2 cellular contexts compared by ENCODE assay signal in genomic region chr14:58092231-58092630, GRCh38.
A peak's percentile ranks its signal among the peaks of the same experiment; 100 is the strongest.
TF ChIP-seq lines count a peak whose summit lies in the region.

No MANE protein-coding gene starts in this region.

TF ChIP-seq in HEK293, 187 proteins besides CTCF, POLR2A, EP300 and RAD21 (continued from another document):
- no peak for TF ChIP-seq ZNF747 (tag by site-specific recombination; IDR thresholded peaks at IDR 0.05)
- peak; percentile 66 for TF ChIP-seq ZNF843 (tag by site-specific recombination; IDR thresholded peaks at IDR 0.05)
- peak; percentile 79 for TF ChIP-seq ZNF549 (tag by site-specific recombination; IDR thresholded peaks at IDR 0.05)
- TF ChIP-seq PRDM6 (tag by site-specific recombination; IDR thresholded peaks at IDR 0.05): peak; percentile 50; the same call in 1 of the 2 replicates
- TF ChIP-seq SP2 (tag by site-specific recombination; IDR thresholded peaks at IDR 0.05): no peak
- peak; percentile 49 for TF ChIP-seq FEZF1 (tag by site-specific recombination; IDR thresholded peaks at IDR 0.05)
- TF ChIP-seq ZNF112 (tag by site-specific recombination; IDR thresholded peaks at IDR 0.05): no peak

TF ChIP-seq in endothelial cell of umbilical vein, 7 proteins besides CTCF, POLR2A, EP300 and RAD21:
- no peak for TF ChIP-seq JUN (IDR thresholded peaks at IDR 0.05; ENCODE audit: borderline replicate concordance, insufficient read depth, insufficient read length, low read depth)
- no peak for TF ChIP-seq POLR2AphosphoS5 (IDR thresholded peaks at IDR 0.05; ENCODE audit: insufficient read depth, low read depth, low read length)
- no peak for TF ChIP-seq MAX (IDR thresholded peaks at IDR 0.05; ENCODE audit: insufficient read depth, insufficient read length)
- TF ChIP-seq EZH2 (IDR thresholded peaks at IDR 0.05; ENCODE audit: borderline replicate concordance, low read depth, low read length, severe bottlenecking): no peak
- no peak for TF ChIP-seq MYC (IDR thresholded peaks at IDR 0.05; ENCODE audit: low read depth, low read length)
- TF ChIP-seq FOS (IDR thresholded peaks at IDR 0.05; ENCODE audit: borderline replicate concordance, insufficient read depth, low read length): no peak
- no peak for TF ChIP-seq GATA2 (IDR thresholded peaks at IDR 0.05; ENCODE audit: insufficient read depth, insufficient read length, low read depth, low read length)
